8 cellular contexts compared by ENCODE assay signal in genomic region chr1:58904299-58905125, GRCh38.
DNase-seq lines count a peak whose midpoint lies in the region; ATAC-seq and TF ChIP-seq lines count a peak whose summit lies in the region.

No MANE protein-coding gene starts in this region.

- TF ChIP-seq CTCF in GM12865 (IDR thresholded peaks at IDR 0.05; ENCODE audit: insufficient read depth, low read depth, low read length, missing control alignments): no peak
- no peak for TF ChIP-seq CTCF in WI38 (IDR thresholded peaks at IDR 0.05; ENCODE audit: low read depth, low read length)
- no peak for TF ChIP-seq CTCF in fibroblast of villous mesenchyme (IDR thresholded peaks at IDR 0.05; ENCODE audit: insufficient read depth, low read depth, low read length)

- ATAC-seq in HG03342 (IDR thresholded peaks at IDR 0.05; ENCODE audit: unreplicated experiment): no peak

- peak overlapping the region; percentile 71 for H3K4me3 ChIP-seq in GM12865 (ENCODE audit: low read depth, low read length)
- peak overlapping the region; percentile 59 for H3K4me3 ChIP-seq in WI38 (ENCODE audit: low read depth, low read length)
- H3K4me3 ChIP-seq in fibroblast of villous mesenchyme (ENCODE audit: low read depth, low read length): peak overlapping the region; percentile 53
- H3K4me3 ChIP-seq in skeletal muscle cell (ENCODE audit: low read depth, low read length): peak overlapping the region; percentile 45

- no peak for DNase-seq in GM12865 (ENCODE audit: low read depth)
- DNase-seq in fibroblast of villous mesenchyme (ENCODE audit: low read depth): no peak
- DNase-seq in skeletal muscle cell (ENCODE audit: low read depth): no peak
- no peak for DNase-seq in GM03348 (ENCODE audit: low spot score)
- DNase-seq in GF-D8 (lab: John Stamatoyannopoulos, UW): no peak
- DNase-seq in NCI-H2171 treated with DMSO at 0.1 percent for 48 hours (lab: John Stamatoyannopoulos, UW): no peak
